Comparison of ENCODE assay signal across 1 cellular context in genomic region chr2:200318940-200319435, GRCh38.
TF ChIP-seq lines count a peak whose summit lies in the region.

No MANE protein-coding gene starts in this region.

TF ChIP-seq in liver, 16 proteins besides CTCF, POLR2A, EP300 and RAD21 (continued from another document):
- no peak for TF ChIP-seq REST (IDR thresholded peaks at IDR 0.05)
- TF ChIP-seq, protein P1, sequence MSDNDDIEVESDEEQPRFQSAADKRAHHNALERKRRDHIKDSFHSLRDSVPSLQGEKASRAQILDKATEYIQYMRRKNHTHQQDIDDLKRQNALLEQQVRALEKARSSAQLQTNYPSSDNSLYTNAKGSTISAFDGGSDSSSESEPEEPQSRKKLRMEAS (IDR thresholded peaks at IDR 0.05), result no peak
- TF ChIP-seq, protein P2, sequence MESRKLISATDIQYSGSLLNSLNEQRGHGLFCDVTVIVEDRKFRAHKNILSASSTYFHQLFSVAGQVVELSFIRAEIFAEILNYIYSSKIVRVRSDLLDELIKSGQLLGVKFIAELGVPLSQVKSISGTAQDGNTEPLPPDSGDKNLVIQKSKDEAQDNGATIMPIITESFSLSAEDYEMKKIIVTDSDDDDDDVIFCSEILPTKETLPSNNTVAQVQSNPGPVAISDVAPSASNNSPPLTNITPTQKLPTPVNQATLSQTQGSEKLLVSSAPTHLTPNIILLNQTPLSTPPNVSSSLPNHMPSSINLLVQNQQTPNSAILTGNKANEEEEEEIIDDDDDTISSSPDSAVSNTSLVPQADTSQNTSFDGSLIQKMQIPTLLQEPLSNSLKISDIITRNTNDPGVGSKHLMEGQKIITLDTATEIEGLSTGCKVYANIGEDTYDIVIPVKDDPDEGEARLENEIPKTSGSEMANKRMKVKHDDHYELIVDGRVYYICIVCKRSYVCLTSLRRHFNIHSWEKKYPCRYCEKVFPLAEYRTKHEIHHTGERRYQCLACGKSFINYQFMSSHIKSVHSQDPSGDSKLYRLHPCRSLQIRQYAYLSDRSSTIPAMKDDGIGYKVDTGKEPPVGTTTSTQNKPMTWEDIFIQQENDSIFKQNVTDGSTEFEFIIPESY (IDR thresholded peaks at IDR 0.05), result no peak
- no peak for TF ChIP-seq HNF4A (conservative IDR thresholded peaks at IDR 0.05)
- no peak for TF ChIP-seq NR2F2 (IDR thresholded peaks at IDR 0.05)
- no peak for TF ChIP-seq ATF3 (IDR thresholded peaks at IDR 0.05)
